ENCODE assay signal across 8 cellular contexts in genomic region chr4:10015140-10015753, GRCh38. TPM values are rescaled to one million over a fixed set of nuclear protein-coding genes. Genes with fewer than 3 reads are reported as not detected.
DNase-seq lines count a peak whose midpoint lies in the region; ATAC-seq and TF ChIP-seq lines count a peak whose summit lies in the region.

No MANE protein-coding gene starts in this region.

- no peaks in the 10 kb centered on the region for H3K9me3 Mint-ChIP-seq in HFFc6

- no peaks in the 10 kb centered on the region for H3K36me3 Mint-ChIP-seq in HFFc6 (ENCODE audit: low read depth)

- H2AK5ac ChIP-seq in neuronal stem cell (ENCODE audit: low read depth, low read length) = no peak overlapping the region

- no peak overlapping the region for H3K4me3 Mint-ChIP-seq in HFFc6

- H4K91ac ChIP-seq in neuronal stem cell (ENCODE audit: low read depth, low read length, poor library complexity) = no peak overlapping the region

- H3K36me3 ChIP-seq in neuronal stem cell (replicated peaks in 1 of 2; ENCODE audit: control insufficient read depth in 2 of 2, insufficient read depth in 2 of 2, low read length in 2 of 2) = no peaks in the 10 kb centered on the region

- no peak overlapping the region for H2BK120ac ChIP-seq in neuronal stem cell (ENCODE audit: low read depth, low read length)

- H3K27me3 ChIP-seq in dorsolateral prefrontal cortex (no peaks in the 10 kb centered on the region), neuronal stem cell (ENCODE audit: control insufficient read depth in 3 of 3, insufficient read depth in 3 of 3, low read depth in 1 of 3, low read length in 3 of 3) (peaks cover 0 to 20% (median 3%) of the 10 kb centered on the region in 3 experiments)

- no peak overlapping the region for H3K4me2 ChIP-seq in neuronal stem cell (ENCODE audit: insufficient read depth, low read length, poor library complexity, severe bottlenecking)

- TF ChIP-seq CTCF in HFFc6 (IDR thresholded peaks at IDR 0.05) (peak; percentile 76), dorsolateral prefrontal cortex (IDR thresholded peaks at IDR 0.05 in 54 of 56, conservative IDR thresholded peaks at IDR 0.05 in 2 of 56; ENCODE audit: low read depth in 1 of 56, partially characterized antibody in 56 of 56) (peak; percentile 17 to 85 (median 71))

- H4K8ac ChIP-seq in neuronal stem cell (ENCODE audit: low read depth, low read length) = no peak overlapping the region

- no peaks in the 10 kb centered on the region for H3K9me3 ChIP-seq in neuronal stem cell (replicated peaks in 1 of 2; ENCODE audit: control insufficient read depth in 2 of 2, insufficient read depth in 1 of 2, low read depth in 1 of 2, low read length in 2 of 2)

- no peak overlapping the region for H3K23ac ChIP-seq in neuronal stem cell (ENCODE audit: low read depth, low read length, poor library complexity)

- H3K27ac Mint-ChIP-seq in HFFc6 = no peak overlapping the region

- peaks cover 0 to 7% of the 10 kb centered on the region in 2 donors for H3K4me1 ChIP-seq in neuronal stem cell (ENCODE audit: control insufficient read depth in 2 of 2, insufficient read depth in 1 of 2, low read depth in 1 of 2, low read length in 2 of 2)

- no peak overlapping the region for H3K14ac ChIP-seq in neuronal stem cell (ENCODE audit: low read length)

- WGBS in neuronal stem cell (ENCODE audit: extremely low coverage in 2 of 2, insufficient read length in 2 of 2, insufficient replicate concordance in 1 of 2), 2 donors = no CpG with 5 or more reads among the region's 7 CpGs

- no peak overlapping the region for H3K18ac ChIP-seq in neuronal stem cell (ENCODE audit: low read length)

- H3K27ac ChIP-seq in dorsolateral prefrontal cortex (no peak overlapping the region), neuronal stem cell (replicated peaks; ENCODE audit: low read length) (no peak overlapping the region)

- no peak overlapping the region for H2BK5ac ChIP-seq in neuronal stem cell (ENCODE audit: low read length)

- no peak overlapping the region for H3K9ac ChIP-seq in neuronal stem cell (ENCODE audit: low read depth, low read length, poor library complexity)

- H2BK12ac ChIP-seq in neuronal stem cell (ENCODE audit: low read length) = no peak overlapping the region

- no peaks in the 10 kb centered on the region for H3K79me1 ChIP-seq in neuronal stem cell (ENCODE audit: low read depth, low read length)

- ATAC-seq in HG03342 (IDR thresholded peaks at IDR 0.05; ENCODE audit: unreplicated experiment) = no peak

- H2AFZ ChIP-seq in neuronal stem cell (ENCODE audit: low read length) = no peak overlapping the region

- H2BK15ac ChIP-seq in neuronal stem cell (ENCODE audit: low read length) = no peak overlapping the region

- H3K27me3 Mint-ChIP-seq in HFFc6 (ENCODE audit: insufficient read depth) = peaks cover 11% of the 10 kb centered on the region

- intact Hi-C loops in dorsolateral prefrontal cortex (cut with DNase I) = loop anchor here (2.0 to 10.0 kb wide), 5 partner anchors 47 to 323 kb away; partner anchors contain the start of gene WDR1 (in 1 of the 2)

- peak; percentile 17 for DNase-seq in DMS153 treated with DMSO at 0.1 percent for 48 hours (lab: John Stamatoyannopoulos, UW; ENCODE audit: unreplicated experiment)
- no peak for DNase-seq in DMS153 (lab: John Stamatoyannopoulos, UW)
- DNase-seq in HFFc6 = peak; percentile 27
- peak; percentile 62 for DNase-seq in NCI-H774 (lab: John Stamatoyannopoulos, UW)
- DNase-seq in dorsolateral prefrontal cortex = peak in 7 of 10 donors; percentile 57 to 76 (median 72)
- peak; percentile 41 for DNase-seq in neuronal stem cell (ENCODE audit: low spot score)
- DNase-seq in stimulated activated CD4-positive, alpha-beta T cell treated with anti-CD3 and anti-CD28 coated beads, Interleukin-12 subunit alpha, Interleukin-12 subunit beta, amount 100 ng/mL, for 4 hours = no peak

- H3K4ac ChIP-seq in neuronal stem cell (ENCODE audit: low read length) = no peak overlapping the region

- H3K4me1 Mint-ChIP-seq in HFFc6 (ENCODE audit: low read depth) = peaks cover 13% of the 10 kb centered on the region

- H3K4me3 ChIP-seq in dorsolateral prefrontal cortex (no peak overlapping the region), neuronal stem cell (ENCODE audit: low read length in 2 of 2) (no peak overlapping the region)

RNA-seq across cellular contexts. Expression of gene SLC2A9, which starts 6.0 kb away (rescaled TPM):
- total RNA-seq in HFFc6 (2021; fragmentation: NEBNext Ultra II Directional; extraction: Animal tissue kit (Norgen Biotek cat#: 25700)) = 1 to 10 TPM; 1.3 to 2.0 (median 1.6) TPM
- 10 to 100 TPM in 2 of 120 experiments, 1 to 10 TPM in 118; 1.4 to 11.1 (median 3.6) TPM for total RNA-seq in dorsolateral prefrontal cortex
- polyA plus RNA-seq in neuronal stem cell (2013, experiment 1 of 2) = 0.06 TPM
- polyA plus RNA-seq in neuronal stem cell (2013, experiment 2 of 2) = 0.17 TPM

Comparison
In these comparisons a context has a peak if more than half of its experiments do, and no peak if none do; other contexts are left out.
1. DNase-seq: peak in DMS153 treated with DMSO at 0.1 percent for 48 hours (single experiment), HFFc6 (single experiment), NCI-H774 (single experiment), dorsolateral prefrontal cortex (7 of 10) and neuronal stem cell (single experiment); none in DMS153 (single experiment) and stimulated activated CD4-positive, alpha-beta T cell treated with anti-CD3 and anti-CD28 coated beads, Interleukin-12 subunit alpha, Interleukin-12 subunit beta, amount 100 ng/mL, for 4 hours (single experiment).